In genomic region chr13:95530178-95530577, GRCh38 we compare ENCODE assay signal across 11 cellular contexts. TPM values are rescaled to one million over a fixed set of nuclear protein-coding genes. Genes with fewer than 3 reads are reported as not detected.
DNase-seq lines count a peak whose midpoint lies in the region; ATAC-seq and TF ChIP-seq lines count a peak whose summit lies in the region.
"Had no signal": no experiment of that assay in that cellular context is flagged by ENCODE, and none has a peak within 500 bp of the region (broad histone marks: within the 10 kb centered on the region; RNA-seq: fewer than 3 reads in every experiment).

No MANE protein-coding gene starts in this region.

- ATAC-seq in CD8-positive, alpha-beta T cell: no peak
- ATAC-seq in HG02885 (IDR thresholded peaks at IDR 0.05; ENCODE audit: poor library complexity, unreplicated experiment): no peak

- no peaks in the 10 kb centered on the region for H3K36me3 Mint-ChIP-seq in CD8-positive, alpha-beta T cell
- H3K36me3 Mint-ChIP-seq in activated T-helper 2 cell treated with anti-CD3 and anti-CD28 coated beads, Interferon-gamma antibody, Interleukin-2, Interleukin-4, amounts not matched to agents 10 μg/mL and 5 μg/mL and 100 μg/mL, durations not matched to agents 14 hours and 24 hours and 36 hours (ENCODE audit: low read depth): no peaks in the 10 kb centered on the region
- no peaks in the 10 kb centered on the region for H3K36me3 Mint-ChIP-seq in chondrocyte (ENCODE audit: low read depth)
- H3K36me3 Mint-ChIP-seq: activated naive CD8-positive, alpha-beta T cell treated with anti-CD3 and anti-CD28 coated beads, Interleukin-2, amount 10 ng/mL, durations not matched to agents 7 days and 5 days had no signal

- H3K27ac ChIP-seq in brain microvascular endothelial cell: no peak overlapping the region
- H3K27ac ChIP-seq in prostate gland: no peak overlapping the region
- H3K27ac ChIP-seq in CD8-positive, alpha-beta T cell (ENCODE audit: low read depth, low read length): no peak overlapping the region
- H3K27ac ChIP-seq: skin epidermis had no signal

- POLR2A ChIA-PET in CD8-positive, alpha-beta T cell (lab: Charles Lee): no interaction called here

- 21% methylated on average over 5 of the region's 5 CpGs for WGBS in prostate gland

- H3K4me3 Mint-ChIP-seq in CD8-positive, alpha-beta T cell: no peak overlapping the region
- no peak overlapping the region for H3K4me3 Mint-ChIP-seq in activated T-helper 2 cell treated with anti-CD3 and anti-CD28 coated beads, Interferon-gamma antibody, Interleukin-2, Interleukin-4, amounts not matched to agents 10 μg/mL and 5 μg/mL and 100 μg/mL, durations not matched to agents 14 hours and 24 hours and 36 hours (ENCODE audit: low read depth)
- no peak overlapping the region for H3K4me3 Mint-ChIP-seq in chondrocyte (ENCODE audit: unreplicated experiment)
- H3K4me3 Mint-ChIP-seq: activated naive CD8-positive, alpha-beta T cell treated with anti-CD3 and anti-CD28 coated beads, Interleukin-2, amount 10 ng/mL, durations not matched to agents 7 days and 5 days had no signal

- no peaks in the 10 kb centered on the region for H3K4me1 Mint-ChIP-seq in CD8-positive, alpha-beta T cell (ENCODE audit: low read depth)
- peaks cover 4% of the 10 kb centered on the region for H3K4me1 Mint-ChIP-seq in activated T-helper 2 cell treated with anti-CD3 and anti-CD28 coated beads, Interferon-gamma antibody, Interleukin-2, Interleukin-4, amounts not matched to agents 10 μg/mL and 5 μg/mL and 100 μg/mL, durations not matched to agents 14 hours and 24 hours and 36 hours (ENCODE audit: low read depth)
- H3K4me1 Mint-ChIP-seq in chondrocyte (ENCODE audit: low read depth): peaks cover 9% of the 10 kb centered on the region
- H3K4me1 Mint-ChIP-seq: activated naive CD8-positive, alpha-beta T cell treated with anti-CD3 and anti-CD28 coated beads, Interleukin-2, amount 10 ng/mL, durations not matched to agents 7 days and 5 days had no signal

- no peaks in the 10 kb centered on the region for H3K9me3 ChIP-seq in prostate gland
- no peaks in the 10 kb centered on the region for H3K9me3 ChIP-seq in CD8-positive, alpha-beta T cell (ENCODE audit: low read length)

- DNase-seq in HT-29 (ENCODE audit: low spot score) (peak; percentile 69), NCI-H345 treated with DMSO at 0.1 percent for 48 hours (lab: John Stamatoyannopoulos, UW; ENCODE audit: unreplicated experiment) (peak; percentile 13), brain microvascular endothelial cell (peak; percentile 29), prostate gland (ENCODE audit: low spot score) (peak; percentile 52), chondrocyte (ENCODE audit: low spot score) (no peak)
- no peak for DNase-seq in CD8-positive, alpha-beta T cell
- DNase-seq in activated T-helper 2 cell treated with anti-CD3 and anti-CD28 coated beads, Interferon-gamma antibody, Interleukin-2, Interleukin-4, amounts not matched to agents 10 μg/mL and 5 μg/mL and 100 μg/mL, durations not matched to agents 14 hours and 24 hours and 36 hours (ENCODE audit: low spot score): no peak
- DNase-seq: activated naive CD8-positive, alpha-beta T cell treated with anti-CD3 and anti-CD28 coated beads, Interleukin-2, amount 10 ng/mL, durations not matched to agents 7 days and 5 days had no signal

- H3K27me3 ChIP-seq in brain microvascular endothelial cell (replicated peaks) (no peaks in the 10 kb centered on the region), prostate gland (replicated peaks; ENCODE audit: insufficient read depth) (no peaks in the 10 kb centered on the region)
- H3K27me3 ChIP-seq in CD8-positive, alpha-beta T cell (ENCODE audit: insufficient read depth, low read length): no peaks in the 10 kb centered on the region

- H3K9me3 Mint-ChIP-seq in CD8-positive, alpha-beta T cell: no peaks in the 10 kb centered on the region
- no peaks in the 10 kb centered on the region for H3K9me3 Mint-ChIP-seq in activated T-helper 2 cell treated with anti-CD3 and anti-CD28 coated beads, Interferon-gamma antibody, Interleukin-2, Interleukin-4, amounts not matched to agents 10 μg/mL and 5 μg/mL and 100 μg/mL, durations not matched to agents 14 hours and 24 hours and 36 hours
- H3K9me3 Mint-ChIP-seq in chondrocyte (ENCODE audit: low read depth): no peaks in the 10 kb centered on the region
- H3K9me3 Mint-ChIP-seq: activated naive CD8-positive, alpha-beta T cell treated with anti-CD3 and anti-CD28 coated beads, Interleukin-2, amount 10 ng/mL, durations not matched to agents 7 days and 5 days had no signal

- CTCF ChIA-PET in CD8-positive, alpha-beta T cell (lab: Charles Lee): no interaction called here

- H3K36me3 ChIP-seq in brain microvascular endothelial cell (replicated peaks) (no peaks in the 10 kb centered on the region), prostate gland (no peaks in the 10 kb centered on the region)
- no peaks in the 10 kb centered on the region for H3K36me3 ChIP-seq in CD8-positive, alpha-beta T cell (ENCODE audit: insufficient read depth, low read length)

- H3K4me3 ChIP-seq in brain microvascular endothelial cell (ENCODE audit: low read depth, low read length) (no peak overlapping the region), prostate gland (no peak overlapping the region)
- no peak overlapping the region for H3K4me3 ChIP-seq in CD8-positive, alpha-beta T cell (ENCODE audit: low read depth, low read length)
- H3K4me3 ChIP-seq: skin epidermis had no signal

- no peak for TF ChIP-seq CTCF in brain microvascular endothelial cell (IDR thresholded peaks at IDR 0.05; ENCODE audit: low read depth, low read length, missing control alignments)
- no peak for TF ChIP-seq CTCF in prostate gland (IDR thresholded peaks at IDR 0.05)
- TF ChIP-seq CTCF in CD8-positive, alpha-beta T cell (IDR thresholded peaks at IDR 0.05): no peak
- TF ChIP-seq CTCF in chondrocyte (IDR thresholded peaks at IDR 0.05): no peak

- H3K27ac Mint-ChIP-seq in CD8-positive, alpha-beta T cell: no peak overlapping the region
- H3K27ac Mint-ChIP-seq in activated T-helper 2 cell treated with anti-CD3 and anti-CD28 coated beads, Interferon-gamma antibody, Interleukin-2, Interleukin-4, amounts not matched to agents 10 μg/mL and 5 μg/mL and 100 μg/mL, durations not matched to agents 14 hours and 24 hours and 36 hours: no peak overlapping the region
- no peak overlapping the region for H3K27ac Mint-ChIP-seq in chondrocyte (ENCODE audit: unreplicated experiment)
- H3K27ac Mint-ChIP-seq: activated naive CD8-positive, alpha-beta T cell treated with anti-CD3 and anti-CD28 coated beads, Interleukin-2, amount 10 ng/mL, durations not matched to agents 7 days and 5 days had no signal

- H3K27me3 Mint-ChIP-seq in CD8-positive, alpha-beta T cell (ENCODE audit: low read depth): peaks cover 25% of the 10 kb centered on the region
- H3K27me3 Mint-ChIP-seq in activated T-helper 2 cell treated with anti-CD3 and anti-CD28 coated beads, Interferon-gamma antibody, Interleukin-2, Interleukin-4, amounts not matched to agents 10 μg/mL and 5 μg/mL and 100 μg/mL, durations not matched to agents 14 hours and 24 hours and 36 hours (ENCODE audit: low read depth): peaks cover 2% of the 10 kb centered on the region
- H3K27me3 Mint-ChIP-seq in chondrocyte (ENCODE audit: low read depth): peaks cover 12% of the 10 kb centered on the region

- no peaks in the 10 kb centered on the region for H3K4me1 ChIP-seq in prostate gland (replicated peaks)
- no peaks in the 10 kb centered on the region for H3K4me1 ChIP-seq in CD8-positive, alpha-beta T cell (ENCODE audit: insufficient read depth, low read length)

- TF ChIP-seq POLR2A in prostate gland (IDR thresholded peaks at IDR 0.05): no peak

- intact Hi-C loops in prostate gland (cut with DNase I): no loop called here
- intact Hi-C loops in CD8-positive, alpha-beta T cell (cut with DNase I, micrococcal nuclease): no loop called here
- intact Hi-C loops in activated T-helper 2 cell treated with anti-CD3 and anti-CD28 coated beads, Interferon-gamma antibody, Interleukin-2, Interleukin-4, amounts not matched to agents 10 μg/mL and 5 μg/mL and 100 μg/mL, durations not matched to agents 14 hours and 24 hours and 36 hours (cut with micrococcal nuclease): loop anchor here (10.0 kb wide), 1 partner anchor 135 kb away; no protein-coding TSS in a partner anchor

- in situ Hi-C loops in brain microvascular endothelial cell (cut with HindIII; ENCODE audit: low pct_ligation_motif_present, low sequenced_read_pairs): no loop called here

RNA-seq across cellular contexts. Expression of gene CLDN10, which starts 22.3 kb away (rescaled TPM):
- total RNA-seq in HT-29 (2014; rRNA removed; shearing (Covaris generic)): not detected in 2 replicates
- total RNA-seq in prostate gland: 1 to 10 TPM; 1.5 to 8.0 TPM
- not detected for total RNA-seq in CD8-positive, alpha-beta T cell
- not detected in 2 replicates for total RNA-seq in activated T-helper 2 cell treated with anti-CD3 and anti-CD28 coated beads, Interferon-gamma antibody, Interleukin-2, Interleukin-4, amounts not matched to agents 10 μg/mL and 5 μg/mL and 100 μg/mL, durations not matched to agents 14 hours and 24 hours and 36 hours
- total RNA-seq in chondrocyte: not detected in 3 replicates
- total RNA-seq: activated naive CD8-positive, alpha-beta T cell treated with anti-CD3 and anti-CD28 coated beads, Interleukin-2, amount 10 ng/mL, durations not matched to agents 7 days and 5 days; T-helper 2 cell treated with Interferon-gamma antibody and Interleukin-4, amounts not matched to agents 100 ng/mL and 5 ng/mL, for 36 hours had no signal

Comparison
In these comparisons a context has a peak if more than half of its experiments do, and no peak if none do; other contexts are left out.
1. DNase-seq: peak in HT-29 (single experiment), NCI-H345 treated with DMSO at 0.1 percent for 48 hours (single experiment), brain microvascular endothelial cell (single experiment) and prostate gland (single experiment); none in CD8-positive, alpha-beta T cell (0 of 7), activated T-helper 2 cell treated with anti-CD3 and anti-CD28 coated beads, Interferon-gamma antibody, Interleukin-2, Interleukin-4, amounts not matched to agents 10 μg/mL and 5 μg/mL and 100 μg/mL, durations not matched to agents 14 hours and 24 hours and 36 hours (single experiment) and chondrocyte (single experiment).